ENCODE assay signal across 21 cellular contexts in the genomic region with DNA sequence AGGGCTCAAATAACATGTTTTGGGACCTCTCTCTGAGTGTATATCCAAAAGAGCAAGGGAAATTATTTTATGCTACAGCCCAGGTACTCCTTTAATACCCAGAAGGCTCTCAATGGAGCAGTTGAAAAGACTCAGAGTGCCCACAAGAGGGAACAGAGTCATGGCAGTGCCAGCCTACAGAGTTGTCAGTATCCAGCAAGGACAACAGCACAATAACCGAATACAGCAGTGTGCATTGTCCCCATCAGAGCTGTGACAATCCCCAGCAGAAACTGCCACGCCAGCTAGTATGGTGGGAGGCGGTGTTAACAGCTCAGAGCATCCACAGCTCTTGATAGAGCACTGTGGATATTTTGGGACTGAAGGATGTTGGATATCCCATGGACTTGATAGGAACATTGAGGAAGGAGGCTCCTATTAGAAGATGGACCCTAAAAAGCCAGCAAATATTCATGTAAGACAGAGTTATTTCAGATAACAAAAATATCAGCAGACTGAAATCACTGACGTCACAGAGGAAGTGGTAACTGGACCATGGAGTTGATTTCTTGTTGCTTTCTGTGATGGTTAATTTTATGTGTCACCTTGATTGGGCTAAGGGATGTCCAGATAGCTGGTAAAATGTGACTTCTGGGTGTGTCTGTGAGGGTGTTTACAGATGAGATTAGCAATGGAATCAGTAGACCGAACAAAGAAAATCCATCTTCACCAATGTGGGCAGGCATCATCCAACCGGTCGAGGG.
"Had no signal": no experiment of that assay in that cellular context is flagged by ENCODE, and none has a peak within 500 bp of the region (broad histone marks: within the 10 kb centered on the region; RNA-seq: fewer than 3 reads in every experiment).

No MANE protein-coding gene starts in this region.

- H3K4me1 ChIP-seq: ascending aorta, breast epithelium, gastroesophageal sphincter, pancreas, upper lobe of right lung had no signal

- FAIRE-seq: pancreas had no signal

- H3K36me3 ChIP-seq: ascending aorta, breast epithelium, gastroesophageal sphincter, pancreas, thoracic aorta, upper lobe of right lung had no signal

- H3K27ac Mint-ChIP-seq: activated CD4-positive, alpha-beta T cell treated with anti-CD3 and anti-CD28 coated beads, Interleukin-2, amount 10 ng/mL, durations not matched to agents 7 days and 5 days; activated naive CD8-positive, alpha-beta T cell treated with anti-CD3 and anti-CD28 coated beads, Interleukin-2, amount 10 ng/mL, durations not matched to agents 7 days and 5 days; activated T-helper 1 cell treated with anti-CD3 and anti-CD28 coated beads, Interleukin-12 subunit alpha, Interleukin-12 subunit beta, Interleukin-2, Interleukin-4 antibody, amounts not matched to agents 30 ng/mL and 10 ng/mL and 1 ng/mL, durations not matched to agents 14 hours and 24 hours and 36 hours; mesothelial cell of epicardium; T-helper 2 cell treated with Interferon-gamma antibody and Interleukin-4, amounts not matched to agents 5 μg/mL and 100 μg/mL, for 36 hours had no signal

- DNase-seq: activated CD4-positive, alpha-beta T cell treated with anti-CD3 and anti-CD28 coated beads, Interleukin-2, amount 10 ng/mL, durations not matched to agents 7 days and 5 days; activated CD4-positive, CD25-positive, alpha-beta regulatory T cell; activated naive CD8-positive, alpha-beta T cell treated with anti-CD3 and anti-CD28 coated beads, Interleukin-2, amount 10 ng/mL, durations not matched to agents 7 days and 5 days; erythroblast; kidney glomerular epithelial cell; pancreas; retina; stimulated activated CD4-positive, alpha-beta T cell treated with anti-CD3 and anti-CD28 coated beads, Interleukin-4, amount 100 ng/mL, for 4 hours; stimulated activated CD8-positive, alpha-beta memory T cell treated with anti-CD3 and anti-CD28 coated beads, Interleukin-4, amount 100 ng/mL, for 48 hours; stimulated activated naive CD4-positive, alpha-beta T cell treated with Interleukin-2 at 50 U/mL for 16 hours; SW 1271; upper lobe of right lung had no signal

- H3K36me3 Mint-ChIP-seq: activated naive CD8-positive, alpha-beta T cell treated with anti-CD3 and anti-CD28 coated beads, Interleukin-2, amount 10 ng/mL, durations not matched to agents 7 days and 5 days; mesothelial cell of epicardium had no signal

- H3K4me3 Mint-ChIP-seq: activated CD4-positive, alpha-beta T cell treated with anti-CD3 and anti-CD28 coated beads, Interleukin-2, amount 10 ng/mL, durations not matched to agents 7 days and 5 days; activated naive CD8-positive, alpha-beta T cell treated with anti-CD3 and anti-CD28 coated beads, Interleukin-2, amount 10 ng/mL, durations not matched to agents 7 days and 5 days; activated T-helper 1 cell treated with anti-CD3 and anti-CD28 coated beads, Interleukin-12 subunit alpha, Interleukin-12 subunit beta, Interleukin-2, Interleukin-4 antibody, amounts not matched to agents 30 ng/mL and 10 ng/mL and 1 ng/mL, durations not matched to agents 14 hours and 24 hours and 36 hours; mesothelial cell of epicardium; neural crest cell; T-helper 2 cell treated with Interferon-gamma antibody and Interleukin-4, amounts not matched to agents 5 μg/mL and 100 μg/mL, for 36 hours had no signal

- ATAC-seq: gastroesophageal sphincter, pancreas, upper lobe of right lung had no signal

- H3K27me3 ChIP-seq: ascending aorta, breast epithelium, hepatocyte, pancreas, upper lobe of right lung had no signal

- H3K4me1 Mint-ChIP-seq: activated CD4-positive, alpha-beta T cell treated with anti-CD3 and anti-CD28 coated beads, Interleukin-2, amount 10 ng/mL, durations not matched to agents 7 days and 5 days; mesothelial cell of epicardium; neural crest cell had no signal

- H3K9me3 Mint-ChIP-seq: activated CD4-positive, alpha-beta T cell treated with anti-CD3 and anti-CD28 coated beads, Interleukin-2, amount 10 ng/mL, durations not matched to agents 7 days and 5 days; activated naive CD8-positive, alpha-beta T cell treated with anti-CD3 and anti-CD28 coated beads, Interleukin-2, amount 10 ng/mL, durations not matched to agents 7 days and 5 days; activated T-helper 1 cell treated with anti-CD3 and anti-CD28 coated beads, Interleukin-12 subunit alpha, Interleukin-12 subunit beta, Interleukin-2, Interleukin-4 antibody, amounts not matched to agents 30 ng/mL and 10 ng/mL and 1 ng/mL, durations not matched to agents 14 hours and 24 hours and 36 hours; mesothelial cell of epicardium; neural crest cell; T-helper 2 cell treated with Interferon-gamma antibody and Interleukin-4, amounts not matched to agents 5 μg/mL and 100 μg/mL, for 36 hours had no signal

- H3K27ac ChIP-seq: ascending aorta, breast epithelium, gastroesophageal sphincter, hepatocyte, pancreas, thoracic aorta, upper lobe of right lung had no signal

- H3K4me3 ChIP-seq: ascending aorta, breast epithelium, gastroesophageal sphincter, hepatocyte, pancreas, thoracic aorta, upper lobe of right lung had no signal

- H3K79me2 ChIP-seq: hepatocyte had no signal

- H3K4me2 ChIP-seq: hepatocyte had no signal
